9 cellular contexts compared by ENCODE assay signal in the genomic region with DNA sequence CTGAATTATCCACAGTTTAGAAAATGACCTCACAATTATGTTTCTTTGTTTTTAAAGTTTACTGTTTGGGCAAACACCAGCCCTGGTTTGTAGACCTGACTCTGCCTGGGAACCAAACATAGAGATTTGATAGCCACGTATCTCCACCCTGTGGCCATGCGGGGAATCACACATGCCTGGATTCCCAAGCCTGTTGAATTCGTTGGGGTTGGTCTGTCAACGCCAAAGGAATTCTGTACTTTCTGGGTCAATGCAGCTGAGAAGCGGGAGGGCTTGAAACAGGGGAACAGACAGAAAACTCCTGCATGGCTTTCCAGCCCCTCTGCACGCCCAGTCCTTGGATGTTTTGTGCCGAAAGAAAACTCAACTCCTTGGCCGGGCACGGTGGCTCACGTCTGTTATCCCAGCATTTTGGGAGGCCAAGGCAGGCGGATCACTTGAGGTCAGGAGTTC. TPM values are rescaled to one million over a fixed set of nuclear protein-coding genes. Genes with fewer than 3 reads are reported as not detected.
DNase-seq lines count a peak whose midpoint lies in the region; ATAC-seq and TF ChIP-seq lines count a peak whose summit lies in the region.
"Had no signal": no experiment of that assay in that cellular context is flagged by ENCODE, and none has a peak within 500 bp of the region (broad histone marks: within the 10 kb centered on the region; RNA-seq: fewer than 3 reads in every experiment).

No MANE protein-coding gene starts in this region.

- peak; percentile 82 for TF ChIP-seq CTCF in MCF 10A (IDR thresholded peaks at IDR 0.05; ENCODE audit: unreplicated experiment)
- peak; percentile 83 to 98 (median 93) for TF ChIP-seq CTCF in spleen (IDR thresholded peaks at IDR 0.05 in 8 of 11, conservative IDR thresholded peaks at IDR 0.05 in 3 of 11)

- H3K9me3 Mint-ChIP-seq in MCF 10A (ENCODE audit: unreplicated experiment), result no peaks in the 10 kb centered on the region

- H3K27ac ChIP-seq in spleen, result peak overlapping the region in 1 of 8 donors; percentile 11

- TF ChIP-seq POLR2A in spleen (IDR thresholded peaks at IDR 0.05), result no peak

- POLR2A ChIA-PET in MCF 10A (lab: Yijun Ruan, JAX), result no interaction called here

- ATAC-seq in HG03342 (IDR thresholded peaks at IDR 0.05; ENCODE audit: unreplicated experiment), result no peak

- no peaks in the 10 kb centered on the region for H3K36me3 Mint-ChIP-seq in MCF 10A (ENCODE audit: insufficient read depth, unreplicated experiment)

- no TSS peak for BruUV-seq in MCF 10A (replicated peaks; lab: Mats Ljungman, UMichigan)

- DNase-seq in activated gamma-delta T cell treated with Interleukin-2 at 50 U/mL for 16 hours, result peak; percentile 69
- no peak for DNase-seq in activated gamma-delta T cell (lab: John Stamatoyannopoulos, UW)
- DNase-seq in NCI-H1694 (lab: John Stamatoyannopoulos, UW), result peak; percentile 76
- DNase-seq in UCSD-AML1 (lab: John Stamatoyannopoulos, UW; ENCODE audit: unreplicated experiment), result peak; percentile 72
- DNase-seq in MCF 10A (ENCODE audit: unreplicated experiment), result peak; percentile 70
- peak; percentile 85 for DNase-seq in iPS-NIHi11 (ENCODE audit: low spot score)
- DNase-seq in spleen, result peak; percentile 87

- peaks cover 28% of the 10 kb centered on the region for H3K27me3 Mint-ChIP-seq in MCF 10A (ENCODE audit: insufficient read depth, unreplicated experiment)

- peaks cover 0 to 5% (median 0%) of the 10 kb centered on the region in 7 donors for H3K27me3 ChIP-seq in spleen (replicated peaks in 1 of 7)

- WGBS in spleen, 5 donors, result 38 to 48% (median 43%) methylated on average over 11 of the region's 11 CpGs

- no peak overlapping the region for H3K4me3 Mint-ChIP-seq in MCF 10A (ENCODE audit: unreplicated experiment)

- H3K9me3 ChIP-seq in spleen, result no peaks in the 10 kb centered on the region

- no peak overlapping the region for H3K27ac Mint-ChIP-seq in MCF 10A (ENCODE audit: low read depth, unreplicated experiment)

- no peak overlapping the region for H3K4me3 ChIP-seq in spleen

- peaks cover 0 to 3% (median 0%) of the 10 kb centered on the region in 6 donors for H3K36me3 ChIP-seq in spleen

- H3K4me1 ChIP-seq in spleen, result peaks cover 0 to 30% (median 4%) of the 10 kb centered on the region in 6 donors

- CTCF ChIA-PET in MCF 10A (lab: Yijun Ruan, JAX), result interaction anchor here (0.5 to 4.1 kb wide), 9 partner anchors 16 to 490 kb away, joined by 3 to 32 read pairs (median 4); no protein-coding TSS in a partner anchor

- intact Hi-C loops in MCF 10A (cut with micrococcal nuclease) (loop anchor here (1.0 kb wide), 4 partner anchors 36 to 125 kb away; no protein-coding TSS in a partner anchor), spleen (cut with DNase I; ENCODE audit: low total_unique reads) (loop anchor here (10.0 kb wide), 1 partner anchor 119 kb away; no protein-coding TSS in a partner anchor)

- no peaks in the 10 kb centered on the region for H3K4me1 Mint-ChIP-seq in MCF 10A (ENCODE audit: insufficient read depth, unreplicated experiment)

RNA-seq across cellular contexts. Expression of a gene that starts 27.0 kb away (rescaled TPM):
- total RNA-seq in MCF 10A (2022), result not detected in 2 replicates
- total RNA-seq in spleen, result 100 to 1,000 TPM in 6 of 7 donors, 10 to 100 TPM in 1; 95.6 to 142 (median 111) TPM
- 10 to 100 TPM; 34.2 to 93.3 (median 76.1) TPM for polyA plus RNA-seq in spleen

RNA-seq across cellular contexts. Expression of a gene that starts 37.9 kb away (rescaled TPM):
- total RNA-seq in MCF 10A (2022), result not detected in 2 replicates
- total RNA-seq in spleen, result 1 to 10 TPM; 1.2 to 5.6 (median 3.0) TPM
- polyA plus RNA-seq in spleen, result 1 to 10 TPM in 2 of 3 donors, under 1 TPM in 1; 0.47 to 2.0 (median 1.0) TPM
- total RNA-seq: skeletal muscle tissue had no signal

RNA-seq across cellular contexts. Expression of a gene that starts 52.5 kb away (rescaled TPM):
- total RNA-seq in MCF 10A (2022) (not detected in 2 replicates), spleen (10 to 100 TPM in 2 of 7 donors, 1 to 10 TPM in 5; 4.3 to 10.3 (median 6.0) TPM)
- polyA plus RNA-seq in spleen, result 1 to 10 TPM in 2 of 3 donors, under 1 TPM in 1; 0.96 to 1.2 (median 1.0) TPM

Comparison
In these comparisons a context has a peak if more than half of its experiments do, and no peak if none do; other contexts are left out.
1. RNA of a gene that starts 27.0 kb away (total RNA-seq): 95.6 to 142 TPM in spleen; not detected in MCF 10A; every median in the first group is over 10 times any median in the second.